Comparison of ENCODE assay signal across 2 cellular contexts in the genomic region with DNA sequence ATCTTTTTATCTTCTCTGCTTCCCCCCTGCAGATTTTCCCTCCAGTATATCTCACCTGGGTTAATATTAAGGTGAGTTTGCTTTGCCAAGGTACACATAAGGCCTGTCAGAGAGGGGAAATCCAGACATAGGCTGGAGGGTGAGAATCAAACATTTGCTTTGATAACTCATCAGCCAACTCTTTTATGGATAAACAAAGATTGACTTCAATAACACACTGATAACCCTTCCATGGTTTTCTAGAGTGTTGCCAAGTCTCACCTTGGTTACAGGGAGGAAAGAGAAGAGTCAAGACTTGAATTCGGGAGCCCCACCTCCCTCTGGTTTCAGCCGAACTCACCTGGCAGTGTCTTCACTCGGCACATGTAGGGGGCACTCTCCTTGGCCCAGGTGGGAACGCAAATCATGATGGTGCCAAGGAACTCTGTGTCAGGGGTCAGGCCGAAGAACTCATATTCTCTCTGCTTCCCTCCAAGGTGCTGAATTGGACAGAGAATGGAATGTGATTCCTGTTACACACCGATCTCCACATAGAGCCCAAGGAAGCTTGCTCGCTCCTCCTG.
A peak's percentile ranks its signal among the peaks of the same experiment; 100 is the strongest.
TF ChIP-seq lines count a peak whose summit lies in the region.

No MANE protein-coding gene starts in this region.

TF ChIP-seq in SK-N-SH, 30 proteins besides CTCF, POLR2A, EP300 and RAD21 (continued from another document):
- TF ChIP-seq, protein P1, sequence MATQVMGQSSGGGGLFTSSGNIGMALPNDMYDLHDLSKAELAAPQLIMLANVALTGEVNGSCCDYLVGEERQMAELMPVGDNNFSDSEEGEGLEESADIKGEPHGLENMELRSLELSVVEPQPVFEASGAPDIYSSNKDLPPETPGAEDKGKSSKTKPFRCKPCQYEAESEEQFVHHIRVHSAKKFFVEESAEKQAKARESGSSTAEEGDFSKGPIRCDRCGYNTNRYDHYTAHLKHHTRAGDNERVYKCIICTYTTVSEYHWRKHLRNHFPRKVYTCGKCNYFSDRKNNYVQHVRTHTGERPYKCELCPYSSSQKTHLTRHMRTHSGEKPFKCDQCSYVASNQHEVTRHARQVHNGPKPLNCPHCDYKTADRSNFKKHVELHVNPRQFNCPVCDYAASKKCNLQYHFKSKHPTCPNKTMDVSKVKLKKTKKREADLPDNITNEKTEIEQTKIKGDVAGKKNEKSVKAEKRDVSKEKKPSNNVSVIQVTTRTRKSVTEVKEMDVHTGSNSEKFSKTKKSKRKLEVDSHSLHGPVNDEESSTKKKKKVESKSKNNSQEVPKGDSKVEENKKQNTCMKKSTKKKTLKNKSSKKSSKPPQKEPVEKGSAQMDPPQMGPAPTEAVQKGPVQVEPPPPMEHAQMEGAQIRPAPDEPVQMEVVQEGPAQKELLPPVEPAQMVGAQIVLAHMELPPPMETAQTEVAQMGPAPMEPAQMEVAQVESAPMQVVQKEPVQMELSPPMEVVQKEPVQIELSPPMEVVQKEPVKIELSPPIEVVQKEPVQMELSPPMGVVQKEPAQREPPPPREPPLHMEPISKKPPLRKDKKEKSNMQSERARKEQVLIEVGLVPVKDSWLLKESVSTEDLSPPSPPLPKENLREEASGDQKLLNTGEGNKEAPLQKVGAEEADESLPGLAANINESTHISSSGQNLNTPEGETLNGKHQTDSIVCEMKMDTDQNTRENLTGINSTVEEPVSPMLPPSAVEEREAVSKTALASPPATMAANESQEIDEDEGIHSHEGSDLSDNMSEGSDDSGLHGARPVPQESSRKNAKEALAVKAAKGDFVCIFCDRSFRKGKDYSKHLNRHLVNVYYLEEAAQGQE (IDR thresholded peaks at IDR 0.05; ENCODE audit: low read depth, low read length) = 0 out of 2 replicates have a peak, but pooled peaks have one; percentile 40

TF ChIP-seq in SK-N-SH treated with all-trans-retinoic acid at 6 μM for 48 hours, 23 proteins besides CTCF, POLR2A, EP300 and RAD21 (continued from another document):
- TF ChIP-seq PPARA (CRISPR knock-in tag; IDR thresholded peaks at IDR 0.05; ENCODE audit: borderline replicate concordance) (no peak), ESRRG (CRISPR knock-in tag; IDR thresholded peaks at IDR 0.05) (no peak), ZNF8 (CRISPR knock-in tag; IDR thresholded peaks at IDR 0.05) (no peak), SNAI2 (CRISPR knock-in tag; IDR thresholded peaks at IDR 0.05) (no peak), CSDC2 (CRISPR knock-in tag; IDR thresholded peaks at IDR 0.05) (no peak), ISL1 (CRISPR knock-in tag; IDR thresholded peaks at IDR 0.05) (no peak), TCF4 (CRISPR knock-in tag; IDR thresholded peaks at IDR 0.05; ENCODE audit: borderline replicate concordance) (no peak)
- TF ChIP-seq, protein P2, sequence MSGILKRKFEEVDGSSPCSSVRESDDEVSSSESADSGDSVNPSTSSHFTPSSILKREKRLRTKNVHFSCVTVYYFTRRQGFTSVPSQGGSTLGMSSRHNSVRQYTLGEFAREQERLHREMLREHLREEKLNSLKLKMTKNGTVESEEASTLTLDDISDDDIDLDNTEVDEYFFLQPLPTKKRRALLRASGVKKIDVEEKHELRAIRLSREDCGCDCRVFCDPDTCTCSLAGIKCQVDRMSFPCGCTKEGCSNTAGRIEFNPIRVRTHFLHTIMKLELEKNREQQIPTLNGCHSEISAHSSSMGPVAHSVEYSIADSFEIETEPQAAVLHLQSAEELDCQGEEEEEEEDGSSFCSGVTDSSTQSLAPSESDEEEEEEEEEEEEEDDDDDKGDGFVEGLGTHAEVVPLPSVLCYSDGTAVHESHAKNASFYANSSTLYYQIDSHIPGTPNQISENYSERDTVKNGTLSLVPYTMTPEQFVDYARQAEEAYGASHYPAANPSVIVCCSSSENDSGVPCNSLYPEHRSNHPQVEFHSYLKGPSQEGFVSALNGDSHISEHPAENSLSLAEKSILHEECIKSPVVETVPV (CRISPR knock-in tag; IDR thresholded peaks at IDR 0.05) = no peak
